ENCODE assay signal across 10 cellular contexts in the genomic region with DNA sequence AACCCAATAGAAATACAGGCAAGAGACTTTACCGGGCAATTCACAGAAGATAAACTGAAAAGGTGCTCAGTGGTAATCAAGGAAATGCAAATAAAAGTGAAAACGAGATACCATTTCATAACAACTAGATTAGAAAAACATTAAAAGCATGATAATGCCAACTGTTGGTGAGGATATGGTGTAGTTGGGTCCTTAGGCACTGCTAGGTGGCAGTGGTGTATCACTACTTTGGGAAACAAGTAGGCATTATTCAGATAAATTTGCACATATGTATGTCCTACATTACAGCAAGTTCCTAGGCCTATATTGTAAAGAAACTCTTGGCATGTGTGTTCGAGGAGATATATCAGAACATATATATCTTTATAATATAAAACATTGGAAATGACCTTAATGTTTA. TPM values are rescaled to one million over a fixed set of nuclear protein-coding genes. Genes with fewer than 3 reads are reported as not detected.
DNase-seq lines count a peak whose midpoint lies in the region; ATAC-seq, FAIRE-seq and TF ChIP-seq lines count a peak whose summit lies in the region.
"Had no signal": no experiment of that assay in that cellular context is flagged by ENCODE, and none has a peak within 500 bp of the region (broad histone marks: within the 10 kb centered on the region; RNA-seq: fewer than 3 reads in every experiment).

No MANE protein-coding gene starts in this region.

- H3K27ac Mint-ChIP-seq in MCF 10A (ENCODE audit: low read depth, unreplicated experiment) (no peak overlapping the region), type B pancreatic cell (no peak overlapping the region)
- no peak overlapping the region for H3K27ac Mint-ChIP-seq in stimulated activated effector memory CD8-positive, alpha-beta T cell treated with anti-CD3 and anti-CD28 coated beads, Interleukin-12 subunit alpha, Interleukin-12 subunit beta, amount 100 ng/mL, for 72 hours

- no peak overlapping the region for H3K4me3 ChIP-seq in breast epithelium
- H3K4me3 ChIP-seq in choroid plexus epithelial cell (ENCODE audit: low read depth, low read length), result no peak overlapping the region
- no peak overlapping the region for H3K4me3 ChIP-seq in pancreas

- intact Hi-C loops in MCF 10A (cut with micrococcal nuclease) (loop anchor here (2.0 to 5.0 kb wide), 2 partner anchors 255 to 345 kb away; no protein-coding TSS in a partner anchor), breast epithelium (cut with DNase I; ENCODE audit: low total_unique reads) (no loop called here), pancreas (cut with DNase I) (no loop called here)

- FAIRE-seq in pancreas (lab: Jason Lieb, UNC), result no peak

- no peak for TF ChIP-seq POLR2A in breast epithelium (IDR thresholded peaks at IDR 0.05)

- CTCF ChIA-PET in MCF 10A (lab: Yijun Ruan, JAX), result no interaction called here

- H3K36me3 Mint-ChIP-seq in MCF 10A (ENCODE audit: insufficient read depth, unreplicated experiment) (no peaks in the 10 kb centered on the region), type B pancreatic cell (peaks cover 4% of the 10 kb centered on the region)
- H3K36me3 Mint-ChIP-seq in stimulated activated effector memory CD8-positive, alpha-beta T cell treated with anti-CD3 and anti-CD28 coated beads, Interleukin-12 subunit alpha, Interleukin-12 subunit beta, amount 100 ng/mL, for 72 hours, result no peaks in the 10 kb centered on the region

- DNase-seq in MCF 10A (ENCODE audit: unreplicated experiment) (peak; percentile 29), breast epithelium (ENCODE audit: low spot score in 2 of 2) (no peak), NCI-H526 treated with DMSO at 0.1 percent for 48 hours (lab: John Stamatoyannopoulos, UW) (peak; percentile 31), choroid plexus epithelial cell (ENCODE audit: low read depth) (peak; percentile 72), type B pancreatic cell (ENCODE audit: extremely low spot score, unreplicated experiment) (no peak), pancreas (no peak)
- no peak for DNase-seq in stimulated activated effector memory CD8-positive, alpha-beta T cell treated with anti-CD3 and anti-CD28 coated beads, Interleukin-12 subunit alpha, Interleukin-12 subunit beta, amount 100 ng/mL, for 72 hours (ENCODE audit: low spot score in 2 of 2)
- DNase-seq: activated T-cell treated with anti-CD3 and anti-CD28 coated beads for 4 hours, kidney glomerular epithelial cell had no signal

- H3K9me3 Mint-ChIP-seq in MCF 10A (ENCODE audit: unreplicated experiment) (peaks cover 14% of the 10 kb centered on the region), type B pancreatic cell (no peaks in the 10 kb centered on the region)
- H3K9me3 Mint-ChIP-seq in stimulated activated effector memory CD8-positive, alpha-beta T cell treated with anti-CD3 and anti-CD28 coated beads, Interleukin-12 subunit alpha, Interleukin-12 subunit beta, amount 100 ng/mL, for 72 hours, result peaks cover 4% of the 10 kb centered on the region

- H3K4me3 Mint-ChIP-seq in MCF 10A (ENCODE audit: unreplicated experiment), result no peak overlapping the region
- H3K4me3 Mint-ChIP-seq in type B pancreatic cell, result no peak overlapping the region
- no peak overlapping the region for H3K4me3 Mint-ChIP-seq in stimulated activated effector memory CD8-positive, alpha-beta T cell treated with anti-CD3 and anti-CD28 coated beads, Interleukin-12 subunit alpha, Interleukin-12 subunit beta, amount 100 ng/mL, for 72 hours

- H3K27me3 ChIP-seq in breast epithelium (no peaks in the 10 kb centered on the region), pancreas (no peaks in the 10 kb centered on the region)

- BruUV-seq in MCF 10A (replicated peaks; lab: Mats Ljungman, UMichigan), result no TSS peak

- H3K27ac ChIP-seq in breast epithelium (no peak overlapping the region), pancreas (no peak overlapping the region)

- H3K9me3 ChIP-seq in breast epithelium, result no peaks in the 10 kb centered on the region
- no peaks in the 10 kb centered on the region for H3K9me3 ChIP-seq in pancreas

- H3K4me1 ChIP-seq in breast epithelium (no peaks in the 10 kb centered on the region), pancreas (no peaks in the 10 kb centered on the region)

- peak; percentile 27 for TF ChIP-seq CTCF in MCF 10A (IDR thresholded peaks at IDR 0.05; ENCODE audit: unreplicated experiment)
- no peak for TF ChIP-seq CTCF in breast epithelium (IDR thresholded peaks at IDR 0.05)
- TF ChIP-seq CTCF in choroid plexus epithelial cell (conservative IDR thresholded peaks at IDR 0.05; ENCODE audit: low read depth, low read length), result peak; percentile 58
- peak; percentile 55 for TF ChIP-seq CTCF in type B pancreatic cell (conservative IDR thresholded peaks at IDR 0.05)
- TF ChIP-seq CTCF in pancreas (IDR thresholded peaks at IDR 0.05), result no peak

- no peak for ATAC-seq in HG03521 (IDR thresholded peaks at IDR 0.05; ENCODE audit: unreplicated experiment)
- ATAC-seq in stimulated activated effector memory CD8-positive, alpha-beta T cell treated with anti-CD3 and anti-CD28 coated beads, Interleukin-12 subunit alpha, Interleukin-12 subunit beta, amount 100 ng/mL, for 72 hours, result no peak
- ATAC-seq in pancreas, result no peak

- H3K4me1 Mint-ChIP-seq in MCF 10A (ENCODE audit: insufficient read depth, unreplicated experiment) (no peaks in the 10 kb centered on the region), type B pancreatic cell (ENCODE audit: unreplicated experiment) (no peaks in the 10 kb centered on the region)
- H3K4me1 Mint-ChIP-seq in stimulated activated effector memory CD8-positive, alpha-beta T cell treated with anti-CD3 and anti-CD28 coated beads, Interleukin-12 subunit alpha, Interleukin-12 subunit beta, amount 100 ng/mL, for 72 hours, result no peaks in the 10 kb centered on the region

- no peaks in the 10 kb centered on the region for H3K36me3 ChIP-seq in breast epithelium
- H3K36me3 ChIP-seq in pancreas, result no peaks in the 10 kb centered on the region

- POLR2A ChIA-PET in MCF 10A (lab: Yijun Ruan, JAX), result no interaction called here

- 28 to 35% methylated on average over 3 of the region's 3 CpGs for WGBS in pancreas, 2 donors

- H3K27me3 Mint-ChIP-seq in MCF 10A (ENCODE audit: insufficient read depth, unreplicated experiment) (no peaks in the 10 kb centered on the region), type B pancreatic cell (no peaks in the 10 kb centered on the region)

RNA-seq across cellular contexts. Expression of a gene that starts 31.0 kb away (rescaled TPM):
- 1.6 and 4.3 TPM in 2 replicates for total RNA-seq in MCF 10A (2022)
- 10 to 100 TPM in 1 of 3 donors, 1 to 10 TPM in 2; 1.9 to 11.8 (median 7.9) TPM for total RNA-seq in breast epithelium
- total RNA-seq in type B pancreatic cell (ENCODE audit: low replicate concordance), result 5.1 and 8.9 TPM in 2 replicates
- total RNA-seq in pancreas, result 1 to 10 TPM; 1.2 to 3.8 (median 2.1) TPM
- 1 to 10 TPM; 2.4 to 5.0 TPM for polyA plus RNA-seq in pancreas

Comparison
In these comparisons a context has a peak if more than half of its experiments do, and no peak if none do; other contexts are left out.
1. DNase-seq: peak in MCF 10A (single experiment), NCI-H526 treated with DMSO at 0.1 percent for 48 hours (single experiment) and choroid plexus epithelial cell (single experiment); none in breast epithelium (0 of 2), type B pancreatic cell (single experiment), stimulated activated effector memory CD8-positive, alpha-beta T cell treated with anti-CD3 and anti-CD28 coated beads, Interleukin-12 subunit alpha, Interleukin-12 subunit beta, amount 100 ng/mL, for 72 hours (0 of 2) and pancreas (0 of 6).
2. CTCF ChIP-seq: peak in MCF 10A (single experiment), choroid plexus epithelial cell (single experiment) and type B pancreatic cell (single experiment); none in breast epithelium (0 of 3) and pancreas (0 of 4).